ENCODE assay signal across 1 cellular context in the genomic region with DNA sequence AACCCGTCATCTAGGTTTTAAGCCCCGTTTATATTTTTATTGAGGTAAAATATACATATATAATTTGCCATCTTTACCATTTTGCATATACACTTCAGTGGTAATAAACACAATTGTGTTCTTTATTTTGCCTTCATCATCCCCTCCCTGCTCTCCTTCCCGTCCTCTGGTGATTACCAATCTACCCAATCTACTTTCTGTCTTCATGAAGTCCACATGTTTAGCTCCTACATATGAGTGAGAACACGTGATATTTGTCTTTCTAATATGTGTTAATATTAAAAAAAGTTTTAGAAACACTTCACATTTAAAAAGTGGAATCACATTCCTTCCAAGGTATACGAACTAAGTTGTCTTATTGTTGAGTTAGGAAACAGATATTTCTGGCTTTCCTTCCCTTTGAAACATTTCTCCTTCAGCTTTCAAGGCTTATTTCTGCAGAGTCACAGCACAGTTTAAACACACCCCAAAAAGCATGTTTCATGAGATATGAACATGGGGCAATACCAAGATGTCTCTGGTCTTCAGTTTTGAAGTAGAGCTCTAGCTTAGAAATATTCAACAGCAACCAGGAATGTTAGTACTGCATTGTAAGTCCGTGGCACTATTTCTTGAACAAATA.
TF ChIP-seq lines count a peak whose summit lies in the region.

No MANE protein-coding gene starts in this region.

TF ChIP-seq in K562, 482 proteins besides CTCF, POLR2A, EP300 and RAD21 (continued from another document and continues in another):
- TF ChIP-seq ZNF518B (CRISPR knock-in tag; IDR thresholded peaks at IDR 0.05) = no peak
- TF ChIP-seq ZNF324 (CRISPR knock-in tag; IDR thresholded peaks at IDR 0.05) = no peak
- no peak for TF ChIP-seq BRF2 (IDR thresholded peaks at IDR 0.05; ENCODE audit: borderline replicate concordance, insufficient read depth, insufficient read length)
- TF ChIP-seq, protein P1, sequence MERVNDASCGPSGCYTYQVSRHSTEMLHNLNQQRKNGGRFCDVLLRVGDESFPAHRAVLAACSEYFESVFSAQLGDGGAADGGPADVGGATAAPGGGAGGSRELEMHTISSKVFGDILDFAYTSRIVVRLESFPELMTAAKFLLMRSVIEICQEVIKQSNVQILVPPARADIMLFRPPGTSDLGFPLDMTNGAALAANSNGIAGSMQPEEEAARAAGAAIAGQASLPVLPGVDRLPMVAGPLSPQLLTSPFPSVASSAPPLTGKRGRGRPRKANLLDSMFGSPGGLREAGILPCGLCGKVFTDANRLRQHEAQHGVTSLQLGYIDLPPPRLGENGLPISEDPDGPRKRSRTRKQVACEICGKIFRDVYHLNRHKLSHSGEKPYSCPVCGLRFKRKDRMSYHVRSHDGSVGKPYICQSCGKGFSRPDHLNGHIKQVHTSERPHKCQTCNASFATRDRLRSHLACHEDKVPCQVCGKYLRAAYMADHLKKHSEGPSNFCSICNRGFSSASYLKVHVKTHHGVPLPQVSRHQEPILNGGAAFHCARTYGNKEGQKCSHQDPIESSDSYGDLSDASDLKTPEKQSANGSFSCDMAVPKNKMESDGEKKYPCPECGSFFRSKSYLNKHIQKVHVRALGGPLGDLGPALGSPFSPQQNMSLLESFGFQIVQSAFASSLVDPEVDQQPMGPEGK (CRISPR knock-in tag; IDR thresholded peaks at IDR 0.05; ENCODE audit: borderline replicate concordance) = no peak
- TF ChIP-seq ZNF589 (CRISPR knock-in tag; IDR thresholded peaks at IDR 0.05; ENCODE audit: low read depth) = no peak
- no peak for TF ChIP-seq TARDBP (IDR thresholded peaks at IDR 0.05)
- no peak for TF ChIP-seq NONO (IDR thresholded peaks at IDR 0.05; ENCODE audit: low read depth in 2 of 2, low read length in 1 of 2)
- 0 out of 2 replicates have a peak, but pooled peaks have one; percentile 19 for TF ChIP-seq SMAD4 (CRISPR knock-in tag; conservative IDR thresholded peaks at IDR 0.05)
- peak; percentile 43 for TF ChIP-seq FOXM1 (IDR thresholded peaks at IDR 0.05; ENCODE audit: low read depth)
- no peak for TF ChIP-seq FOXM1 (CRISPR knock-in tag; IDR thresholded peaks at IDR 0.05; ENCODE audit: low read depth)
- no peak for TF ChIP-seq ZNF232 (CRISPR knock-in tag; IDR thresholded peaks at IDR 0.05)
- no peak for TF ChIP-seq RBM15 (IDR thresholded peaks at IDR 0.05; ENCODE audit: insufficient read depth, low read length)
- TF ChIP-seq SOX6 (IDR thresholded peaks at IDR 0.05) = 0 out of 2 replicates have a peak, but pooled peaks have one; percentile 23
- peak in 1 of 2 experiments; percentile 12; a peak in 1 of 4 replicates for TF ChIP-seq FOXK2 (conservative IDR thresholded peaks at IDR 0.05 in 1 of 2, IDR thresholded peaks at IDR 0.05 in 1 of 2; ENCODE audit: low read depth in 2 of 2)
- TF ChIP-seq, protein P2, sequence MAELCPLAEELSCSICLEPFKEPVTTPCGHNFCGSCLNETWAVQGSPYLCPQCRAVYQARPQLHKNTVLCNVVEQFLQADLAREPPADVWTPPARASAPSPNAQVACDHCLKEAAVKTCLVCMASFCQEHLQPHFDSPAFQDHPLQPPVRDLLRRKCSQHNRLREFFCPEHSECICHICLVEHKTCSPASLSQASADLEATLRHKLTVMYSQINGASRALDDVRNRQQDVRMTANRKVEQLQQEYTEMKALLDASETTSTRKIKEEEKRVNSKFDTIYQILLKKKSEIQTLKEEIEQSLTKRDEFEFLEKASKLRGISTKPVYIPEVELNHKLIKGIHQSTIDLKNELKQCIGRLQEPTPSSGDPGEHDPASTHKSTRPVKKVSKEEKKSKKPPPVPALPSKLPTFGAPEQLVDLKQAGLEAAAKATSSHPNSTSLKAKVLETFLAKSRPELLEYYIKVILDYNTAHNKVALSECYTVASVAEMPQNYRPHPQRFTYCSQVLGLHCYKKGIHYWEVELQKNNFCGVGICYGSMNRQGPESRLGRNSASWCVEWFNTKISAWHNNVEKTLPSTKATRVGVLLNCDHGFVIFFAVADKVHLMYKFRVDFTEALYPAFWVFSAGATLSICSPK (IDR thresholded peaks at IDR 0.05; ENCODE audit: borderline replicate concordance) = no peak
- no peak for TF ChIP-seq HOMEZ (CRISPR knock-in tag; IDR thresholded peaks at IDR 0.05)
- TF ChIP-seq ZBTB17 (CRISPR knock-in tag; IDR thresholded peaks at IDR 0.05) = no peak
- TF ChIP-seq STAG1 (CRISPR knock-in tag; IDR thresholded peaks at IDR 0.05; ENCODE audit: borderline replicate concordance) = no peak
- no peak for TF ChIP-seq ZNF764 (CRISPR knock-in tag; IDR thresholded peaks at IDR 0.05; ENCODE audit: low read depth)
- TF ChIP-seq PPARD (CRISPR knock-in tag; IDR thresholded peaks at IDR 0.05) = no peak
- TF ChIP-seq ZSCAN32 (CRISPR knock-in tag; IDR thresholded peaks at IDR 0.05) = no peak
- no peak for TF ChIP-seq MCM3 (IDR thresholded peaks at IDR 0.05)
- TF ChIP-seq, protein P3, sequence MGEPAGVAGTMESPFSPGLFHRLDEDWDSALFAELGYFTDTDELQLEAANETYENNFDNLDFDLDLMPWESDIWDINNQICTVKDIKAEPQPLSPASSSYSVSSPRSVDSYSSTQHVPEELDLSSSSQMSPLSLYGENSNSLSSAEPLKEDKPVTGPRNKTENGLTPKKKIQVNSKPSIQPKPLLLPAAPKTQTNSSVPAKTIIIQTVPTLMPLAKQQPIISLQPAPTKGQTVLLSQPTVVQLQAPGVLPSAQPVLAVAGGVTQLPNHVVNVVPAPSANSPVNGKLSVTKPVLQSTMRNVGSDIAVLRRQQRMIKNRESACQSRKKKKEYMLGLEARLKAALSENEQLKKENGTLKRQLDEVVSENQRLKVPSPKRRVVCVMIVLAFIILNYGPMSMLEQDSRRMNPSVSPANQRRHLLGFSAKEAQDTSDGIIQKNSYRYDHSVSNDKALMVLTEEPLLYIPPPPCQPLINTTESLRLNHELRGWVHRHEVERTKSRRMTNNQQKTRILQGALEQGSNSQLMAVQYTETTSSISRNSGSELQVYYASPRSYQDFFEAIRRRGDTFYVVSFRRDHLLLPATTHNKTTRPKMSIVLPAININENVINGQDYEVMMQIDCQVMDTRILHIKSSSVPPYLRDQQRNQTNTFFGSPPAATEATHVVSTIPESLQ (CRISPR knock-in tag; IDR thresholded peaks at IDR 0.05) = no peak
- TF ChIP-seq PTRF (tag; IDR thresholded peaks at IDR 0.05) = no peak
- no peak for TF ChIP-seq ZNF41 (CRISPR knock-in tag; conservative IDR thresholded peaks at IDR 0.05)
- TF ChIP-seq, protein P4, sequence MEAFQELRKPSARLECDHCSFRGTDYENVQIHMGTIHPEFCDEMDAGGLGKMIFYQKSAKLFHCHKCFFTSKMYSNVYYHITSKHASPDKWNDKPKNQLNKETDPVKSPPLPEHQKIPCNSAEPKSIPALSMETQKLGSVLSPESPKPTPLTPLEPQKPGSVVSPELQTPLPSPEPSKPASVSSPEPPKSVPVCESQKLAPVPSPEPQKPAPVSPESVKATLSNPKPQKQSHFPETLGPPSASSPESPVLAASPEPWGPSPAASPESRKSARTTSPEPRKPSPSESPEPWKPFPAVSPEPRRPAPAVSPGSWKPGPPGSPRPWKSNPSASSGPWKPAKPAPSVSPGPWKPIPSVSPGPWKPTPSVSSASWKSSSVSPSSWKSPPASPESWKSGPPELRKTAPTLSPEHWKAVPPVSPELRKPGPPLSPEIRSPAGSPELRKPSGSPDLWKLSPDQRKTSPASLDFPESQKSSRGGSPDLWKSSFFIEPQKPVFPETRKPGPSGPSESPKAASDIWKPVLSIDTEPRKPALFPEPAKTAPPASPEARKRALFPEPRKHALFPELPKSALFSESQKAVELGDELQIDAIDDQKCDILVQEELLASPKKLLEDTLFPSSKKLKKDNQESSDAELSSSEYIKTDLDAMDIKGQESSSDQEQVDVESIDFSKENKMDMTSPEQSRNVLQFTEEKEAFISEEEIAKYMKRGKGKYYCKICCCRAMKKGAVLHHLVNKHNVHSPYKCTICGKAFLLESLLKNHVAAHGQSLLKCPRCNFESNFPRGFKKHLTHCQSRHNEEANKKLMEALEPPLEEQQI (IDR thresholded peaks at IDR 0.05) = 0 out of 2 replicates have a peak, but pooled peaks have one; percentile 64
- TF ChIP-seq PURB (CRISPR knock-in tag; IDR thresholded peaks at IDR 0.05; ENCODE audit: low read depth) = no peak
- no peak for TF ChIP-seq UBTF (IDR thresholded peaks at IDR 0.05; ENCODE audit: borderline replicate concordance in 1 of 2, low read depth in 2 of 2, low read length in 2 of 2)
- no peak for TF ChIP-seq HDAC1 (IDR thresholded peaks at IDR 0.05)
- no peak for TF ChIP-seq JUND (IDR thresholded peaks at IDR 0.05; ENCODE audit: borderline replicate concordance, low read depth, low read length)
- TF ChIP-seq JUND (tag; IDR thresholded peaks at IDR 0.05; ENCODE audit: borderline replicate concordance, low read depth, low read length) = no peak; the same call in 2 of the 3 replicates
- TF ChIP-seq ZNF695 (CRISPR knock-in tag; IDR thresholded peaks at IDR 0.05) = no peak
- TF ChIP-seq CHD2 (IDR thresholded peaks at IDR 0.05; ENCODE audit: low read depth, low read length) = no peak
